15 cellular contexts compared by ENCODE assay signal in genomic region chr1:156483397-156483796, GRCh38. TPM values are rescaled to one million over a fixed set of nuclear protein-coding genes. Genes with fewer than 3 reads are reported as not detected.
DNase-seq lines count a peak whose midpoint lies in the region; ATAC-seq and TF ChIP-seq lines count a peak whose summit lies in the region.
"Had no signal": no experiment of that assay in that cellular context is flagged by ENCODE, and none has a peak within 500 bp of the region (broad histone marks: within the 10 kb centered on the region; RNA-seq: fewer than 3 reads in every experiment).

No MANE protein-coding gene starts in this region.

- peak overlapping the region in 6 of 11 experiments; percentile 17 to 39 (median 27); a peak in 8 of 22 replicates for H3K27ac ChIP-seq in BLaER1 treated with 17β-estradiol and CSF1 and Interleukin-3, amounts not matched to agents 10 nM and 100 nM
- no peak overlapping the region for H3K27ac ChIP-seq in CD8-positive, alpha-beta memory T cell (ENCODE audit: low read depth, low read length)
- H3K27ac ChIP-seq: SJSA1 had no signal

- CTCF ChIA-PET in CD8-positive, alpha-beta memory T cell (lab: Charles Lee) = interaction anchor here (1.5 to 8.4 kb wide), 4 partner anchors 16 to 121 kb away, joined by 3 to 177 read pairs (median 6); partner anchors contain the start of gene MEF2D
- CTCF ChIA-PET in GM10248 (lab: Yijun Ruan, JAX) = interaction anchor here (1.0 to 15.5 kb wide), 5 partner anchors 13 to 97 kb away, joined by 3 to 373 read pairs (median 12); partner anchors contain the start of gene MEF2D

- peaks cover 83 to 100% (median 96%) of the 10 kb centered on the region in 10 experiments for H3K4me1 ChIP-seq in BLaER1 treated with 17β-estradiol and CSF1 and Interleukin-3, amounts not matched to agents 10 nM and 100 nM
- peaks cover 58% of the 10 kb centered on the region for H3K4me1 ChIP-seq in CD8-positive, alpha-beta memory T cell (ENCODE audit: insufficient read depth, low read length)
- H3K4me1 ChIP-seq: SJSA1 had no signal

- no peaks in the 10 kb centered on the region for H3K27me3 ChIP-seq in BLaER1 treated with 17β-estradiol and CSF1 and Interleukin-3, amounts not matched to agents 10 nM and 100 nM
- H3K27me3 ChIP-seq in CD8-positive, alpha-beta memory T cell (ENCODE audit: insufficient read depth, low read length, poor library complexity, severe bottlenecking) = no peaks in the 10 kb centered on the region
- H3K27me3 ChIP-seq: BE2C, SJSA1 had no signal

- peaks cover 7 to 66% (median 18%) of the 10 kb centered on the region in 3 donors for H3K36me3 Mint-ChIP-seq in CD8-positive, alpha-beta memory T cell
- H3K36me3 Mint-ChIP-seq in activated naive CD8-positive, alpha-beta T cell treated with anti-CD3 and anti-CD28 coated beads, Interleukin-2, amount 50 U/mL, for 24 hours (ENCODE audit: low read depth) = peaks cover 29% of the 10 kb centered on the region
- peaks cover 23% of the 10 kb centered on the region for H3K36me3 Mint-ChIP-seq in natural killer cell treated with Interleukin-12 subunit alpha and Interleukin-12 subunit beta and Interleukin-15 and Interleukin-18, amount 100 ng/mL, for 72 hours

- peaks cover 99 to 100% (median 100%) of the 10 kb centered on the region in 11 experiments for H4K20me1 ChIP-seq in BLaER1 treated with 17β-estradiol and CSF1 and Interleukin-3, amounts not matched to agents 10 nM and 100 nM

- H3K27ac Mint-ChIP-seq in CD8-positive, alpha-beta memory T cell = peak overlapping the region in 5 of 8 donors; percentile 5 to 93 (median 76)
- H3K27ac Mint-ChIP-seq in activated naive CD8-positive, alpha-beta T cell treated with anti-CD3 and anti-CD28 coated beads, Interleukin-2, amount 50 U/mL, for 24 hours = peak overlapping the region; percentile 35
- H3K27ac Mint-ChIP-seq in natural killer cell treated with Interleukin-12 subunit alpha and Interleukin-12 subunit beta and Interleukin-15 and Interleukin-18, amount 100 ng/mL, for 72 hours = peak overlapping the region; percentile 58 to 75

- H3K4me3 ChIP-seq in BLaER1 treated with 17β-estradiol and CSF1 and Interleukin-3, amounts not matched to agents 10 nM and 100 nM = no peak overlapping the region
- no peak overlapping the region for H3K4me3 ChIP-seq in CD8-positive, alpha-beta memory T cell (ENCODE audit: low read length)
- H3K4me3 ChIP-seq: SJSA1 had no signal

- POLR2A ChIA-PET in CD8-positive, alpha-beta memory T cell (lab: Charles Lee) = interaction anchor here (1.2 to 2.0 kb wide), 2 partner anchors 18 to 109 kb away, joined by 3 to 7 read pairs; partner anchors contain the start of genes MEF2D and NAXE
- POLR2A ChIA-PET in GM10248 (lab: Yijun Ruan, JAX) = interaction anchor here (1.2 to 2.4 kb wide), 2 partner anchors 15 to 18 kb away, joined by 4 to 9 read pairs; partner anchors contain the start of gene MEF2D

- intact Hi-C loops in posterior vena cava (cut with DNase I) = loop anchor here (10.0 kb wide), 2 partner anchors 111 to 121 kb away; partner anchors contain the start of genes GPATCH4 (in 1 of the 2) and NAXE (in 1 of the 2)

- no peaks in the 10 kb centered on the region for H3K9me3 ChIP-seq in BLaER1 treated with 17β-estradiol and CSF1 and Interleukin-3, amounts not matched to agents 10 nM and 100 nM (replicated peaks in 1 of 11)
- H3K9me3 ChIP-seq in CD8-positive, alpha-beta memory T cell (ENCODE audit: low read length) = no peaks in the 10 kb centered on the region
- H3K9me3 ChIP-seq: BE2C, SJSA1 had no signal

- peak overlapping the region in 9 of 11 experiments; percentile 2 to 59 (median 39); a peak in 12 of 22 replicates for H3K9ac ChIP-seq in BLaER1 treated with 17β-estradiol and CSF1 and Interleukin-3, amounts not matched to agents 10 nM and 100 nM

- H3K27me3 Mint-ChIP-seq in CD8-positive, alpha-beta memory T cell = no peaks in the 10 kb centered on the region
- no peaks in the 10 kb centered on the region for H3K27me3 Mint-ChIP-seq in activated naive CD8-positive, alpha-beta T cell treated with anti-CD3 and anti-CD28 coated beads, Interleukin-2, amount 50 U/mL, for 24 hours
- H3K27me3 Mint-ChIP-seq in natural killer cell treated with Interleukin-12 subunit alpha and Interleukin-12 subunit beta and Interleukin-15 and Interleukin-18, amount 100 ng/mL, for 72 hours = no peaks in the 10 kb centered on the region

- H3K4me3 Mint-ChIP-seq in CD8-positive, alpha-beta memory T cell = no peak overlapping the region
- no peak overlapping the region for H3K4me3 Mint-ChIP-seq in activated naive CD8-positive, alpha-beta T cell treated with anti-CD3 and anti-CD28 coated beads, Interleukin-2, amount 50 U/mL, for 24 hours
- H3K4me3 Mint-ChIP-seq in natural killer cell treated with Interleukin-12 subunit alpha and Interleukin-12 subunit beta and Interleukin-15 and Interleukin-18, amount 100 ng/mL, for 72 hours = no peak overlapping the region
- H3K4me3 Mint-ChIP-seq: brain had no signal

- DNase-seq in CD8-positive, alpha-beta memory T cell = no peak
- no peak for DNase-seq in activated naive CD8-positive, alpha-beta T cell treated with anti-CD3 and anti-CD28 coated beads, Interleukin-2, amount 50 U/mL, for 24 hours
- DNase-seq in natural killer cell treated with Interleukin-12 subunit alpha and Interleukin-12 subunit beta and Interleukin-15 and Interleukin-18, amount 100 ng/mL, for 72 hours (ENCODE audit: low spot score) = no peak
- no peak for DNase-seq in GM10248 (ENCODE audit: extremely low spot score)
- no peak for DNase-seq in posterior vena cava (ENCODE audit: low spot score)
- DNase-seq in NK-92 (lab: John Stamatoyannopoulos, UW; ENCODE audit: unreplicated experiment) = no peak
- DNase-seq: activated gamma-delta T cell treated with Interleukin-2 at 50 U/mL for 16 hours, BE2C, DMS79, GOT3, NCI-H1694, NCI-H345 had no signal

- H3K36me3 ChIP-seq in BLaER1 treated with 17β-estradiol and CSF1 and Interleukin-3, amounts not matched to agents 10 nM and 100 nM = peaks cover 90 to 100% (median 99%) of the 10 kb centered on the region in 11 experiments
- peaks cover 40% of the 10 kb centered on the region for H3K36me3 ChIP-seq in CD8-positive, alpha-beta memory T cell (ENCODE audit: insufficient read depth, low read length)

- peak overlapping the region; percentile 33 to 99 (median 64); a peak in 14 of 22 replicates for H3K4me2 ChIP-seq in BLaER1 treated with 17β-estradiol and CSF1 and Interleukin-3, amounts not matched to agents 10 nM and 100 nM

- no peaks in the 10 kb centered on the region for H3K9me3 Mint-ChIP-seq in CD8-positive, alpha-beta memory T cell
- H3K9me3 Mint-ChIP-seq in activated naive CD8-positive, alpha-beta T cell treated with anti-CD3 and anti-CD28 coated beads, Interleukin-2, amount 50 U/mL, for 24 hours = no peaks in the 10 kb centered on the region
- H3K9me3 Mint-ChIP-seq in natural killer cell treated with Interleukin-12 subunit alpha and Interleukin-12 subunit beta and Interleukin-15 and Interleukin-18, amount 100 ng/mL, for 72 hours = no peaks in the 10 kb centered on the region
- H3K9me3 Mint-ChIP-seq: brain had no signal

- ATAC-seq in activated naive CD8-positive, alpha-beta T cell treated with anti-CD3 and anti-CD28 coated beads, Interleukin-2, amount 50 U/mL, for 24 hours = no peak
- no peak for ATAC-seq in natural killer cell treated with Interleukin-12 subunit alpha and Interleukin-12 subunit beta and Interleukin-15 and Interleukin-18, amount 100 ng/mL, for 72 hours

- H3K4me1 Mint-ChIP-seq in CD8-positive, alpha-beta memory T cell = peaks cover 63 to 85% (median 75%) of the 10 kb centered on the region in 3 donors
- H3K4me1 Mint-ChIP-seq in activated naive CD8-positive, alpha-beta T cell treated with anti-CD3 and anti-CD28 coated beads, Interleukin-2, amount 50 U/mL, for 24 hours = peaks cover 57% of the 10 kb centered on the region
- peaks cover 49 to 61% of the 10 kb centered on the region in 2 donors for H3K4me1 Mint-ChIP-seq in natural killer cell treated with Interleukin-12 subunit alpha and Interleukin-12 subunit beta and Interleukin-15 and Interleukin-18, amount 100 ng/mL, for 72 hours (ENCODE audit: low read depth in 2 of 2)

- no peak for TF ChIP-seq CTCF in GM10248 (IDR thresholded peaks at IDR 0.05; ENCODE audit: control extremely low read depth, extremely low read depth, low read depth, missing control alignments)

RNA-seq across cellular contexts. Expression of gene MEF2D, which starts 17.2 kb away (rescaled TPM):
- total RNA-seq in CD8-positive, alpha-beta memory T cell = 10 to 100 TPM; 32.9 to 35.4 TPM
- polyA plus RNA-seq in CD8-positive, alpha-beta memory T cell = 19.2 TPM
- total RNA-seq in natural killer cell treated with Interleukin-12 subunit alpha and Interleukin-12 subunit beta and Interleukin-15 and Interleukin-18, amount 100 ng/mL, for 72 hours = 10 to 100 TPM; 48.1 to 62.2 TPM
- total RNA-seq in posterior vena cava = 100 to 1,000 TPM in 1 of 2 donors, 10 to 100 TPM in 1; 77.5 to 102 TPM
